In the genomic region with DNA sequence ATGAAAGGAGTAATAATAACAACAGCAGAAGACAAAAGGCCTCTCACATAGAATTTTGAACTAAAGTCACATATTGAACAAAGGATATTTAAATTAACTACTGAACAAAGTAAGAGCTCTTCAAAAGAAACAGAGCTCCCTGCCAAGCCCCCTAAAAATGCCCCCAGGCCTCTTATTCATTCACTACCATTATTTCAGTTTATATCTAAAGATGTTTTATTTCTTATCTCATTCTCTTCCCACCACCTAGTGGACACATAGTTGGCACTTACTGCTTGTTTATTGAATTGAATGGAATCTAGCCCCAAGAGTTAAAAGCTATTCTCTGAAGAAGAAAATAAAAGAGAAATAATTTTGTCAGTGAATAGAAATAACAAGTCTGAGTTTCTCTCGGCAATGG, we compare ENCODE assay signal across 11 cellular contexts. TPM values are rescaled to one million over a fixed set of nuclear protein-coding genes. Genes with fewer than 3 reads are reported as not detected.
A peak's percentile ranks its signal among the peaks of the same experiment; 100 is the strongest.
DNase-seq lines count a peak whose midpoint lies in the region; ATAC-seq, FAIRE-seq and TF ChIP-seq lines count a peak whose summit lies in the region.
"Had no signal": no experiment of that assay in that cellular context is flagged by ENCODE, and none has a peak within 500 bp of the region (broad histone marks: within the 10 kb centered on the region; RNA-seq: fewer than 3 reads in every experiment).

No MANE protein-coding gene starts in this region.

- peak; percentile 30 to 41; a peak in 3 of 5 replicates for TF ChIP-seq RAD21 in A549 (conservative IDR thresholded peaks at IDR 0.05 in 1 of 2, IDR thresholded peaks at IDR 0.05 in 1 of 2)

- peaks cover 50% of the 10 kb centered on the region for H3K4me1 ChIP-seq in A549

- no peak overlapping the region for H3K4me3 ChIP-seq in A549
- H3K4me3 ChIP-seq: SJSA1 had no signal

- peaks cover 6% of the 10 kb centered on the region for H3K36me3 Mint-ChIP-seq in activated T-helper 17 cell treated with anti-CD3 and anti-CD28 coated beads, Interleukin-2, amount 50 U/mL, for 72 hours (ENCODE audit: low read depth)

- POLR2A ChIA-PET in A549 (lab: Yijun Ruan, JAX) = interaction anchor here (0.6 kb wide), 2 partner anchors 193 to 226 kb away, joined by 3 read pairs; no protein-coding TSS in a partner anchor

- no peak overlapping the region for H3K4me3 Mint-ChIP-seq in activated T-helper 17 cell treated with anti-CD3 and anti-CD28 coated beads, Interleukin-2, amount 50 U/mL, for 72 hours

- ATAC-seq in A549 (0 out of 6 replicates have a peak, but pooled peaks of 1 of the 2 experiments have one; percentile 15), GM19467 (IDR thresholded peaks at IDR 0.05; ENCODE audit: unreplicated experiment) (no peak)
- no peak for ATAC-seq in activated T-helper 17 cell treated with anti-CD3 and anti-CD28 coated beads, Interleukin-2, amount 50 U/mL, for 72 hours (replicated peaks)

- no peaks in the 10 kb centered on the region for H3K9me3 Mint-ChIP-seq in activated T-helper 17 cell treated with anti-CD3 and anti-CD28 coated beads, Interleukin-2, amount 50 U/mL, for 72 hours

- peak overlapping the region; percentile 26 for H3K27ac Mint-ChIP-seq in activated T-helper 17 cell treated with anti-CD3 and anti-CD28 coated beads, Interleukin-2, amount 50 U/mL, for 72 hours

- no peak for TF ChIP-seq EP300 in A549 (IDR thresholded peaks at IDR 0.05)

- TF ChIP-seq CTCF in A549 (IDR thresholded peaks at IDR 0.05) (peak; percentile 42), GM10266 (IDR thresholded peaks at IDR 0.05; ENCODE audit: control insufficient read depth, insufficient read depth, low read depth, missing control alignments) (peak; percentile 13)

- DNase-seq in A549 (ENCODE audit: low read depth in 1 of 2, low spot score in 1 of 2) (no peak), GM10266 (ENCODE audit: extremely low spot score) (no peak), lung microvascular endothelial cell (ENCODE audit: low read depth in 2 of 2) (peak; percentile 40 to 41), NOMO-1 treated with dmso at 0.1 percent for 144 hours (lab: John Stamatoyannopoulos, UW; ENCODE audit: unreplicated experiment) (no peak), GM12891 (ENCODE audit: insufficient read length, low spot score) (no peak)
- DNase-seq in central memory CD4-positive, alpha-beta T cell = no peak
- DNase-seq: activated naive CD4-positive, alpha-beta T cell; GF-D8 had no signal

- H3K27ac ChIP-seq in A549 = no peak overlapping the region
- H3K27ac ChIP-seq: SJSA1 had no signal

- H3K4me1 Mint-ChIP-seq in activated T-helper 17 cell treated with anti-CD3 and anti-CD28 coated beads, Interleukin-2, amount 50 U/mL, for 72 hours = peaks cover 51% of the 10 kb centered on the region

- no peak overlapping the region for H3K4me2 ChIP-seq in A549

- no peak for TF ChIP-seq POLR2A in A549 (IDR thresholded peaks at IDR 0.05; ENCODE audit: low read length)
- no peak for TF ChIP-seq POLR2A in GM12891 (IDR thresholded peaks at IDR 0.05; ENCODE audit: low read depth, low read length)

- no peaks in the 10 kb centered on the region for H3K9me3 ChIP-seq in A549
- H3K9me3 ChIP-seq: SJSA1 had no signal

- CTCF ChIA-PET in A549 (lab: Yijun Ruan, JAX) = interaction anchor here (0.6 to 2.3 kb wide), 17 partner anchors 9 to 1194 kb away, joined by 3 to 17 read pairs (median 4); no protein-coding TSS in a partner anchor

- no peak for FAIRE-seq in A549 (lab: Jason Lieb, UNC)
- FAIRE-seq in GM12891 (lab: Jason Lieb, UNC) = no peak

- H3K27me3 Mint-ChIP-seq in activated T-helper 17 cell treated with anti-CD3 and anti-CD28 coated beads, Interleukin-2, amount 50 U/mL, for 72 hours = no peaks in the 10 kb centered on the region

- WGBS in A549 (ENCODE audit: missing lambda C conversion rate) = 88% methylated on average over 1 of the region's 1 CpG

TF ChIP-seq in A549, 52 proteins besides CTCF, POLR2A, EP300 and RAD21:
- TF ChIP-seq, protein P1, sequence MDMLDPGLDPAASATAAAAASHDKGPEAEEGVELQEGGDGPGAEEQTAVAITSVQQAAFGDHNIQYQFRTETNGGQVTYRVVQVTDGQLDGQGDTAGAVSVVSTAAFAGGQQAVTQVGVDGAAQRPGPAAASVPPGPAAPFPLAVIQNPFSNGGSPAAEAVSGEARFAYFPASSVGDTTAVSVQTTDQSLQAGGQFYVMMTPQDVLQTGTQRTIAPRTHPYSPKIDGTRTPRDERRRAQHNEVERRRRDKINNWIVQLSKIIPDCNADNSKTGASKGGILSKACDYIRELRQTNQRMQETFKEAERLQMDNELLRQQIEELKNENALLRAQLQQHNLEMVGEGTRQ (IDR thresholded peaks at IDR 0.05) = no peak
- TF ChIP-seq TFCP2L1 (CRISPR knock-in tag; IDR thresholded peaks at IDR 0.05) = no peak
- TF ChIP-seq SMC3 (IDR thresholded peaks at IDR 0.05) = peak; percentile 40

TF ChIP-seq in GM12891, 5 proteins besides CTCF, POLR2A, EP300 and RAD21:
- no peak for TF ChIP-seq SPI1 (IDR thresholded peaks at IDR 0.05; ENCODE audit: low read depth, low read length)
- TF ChIP-seq POU2F2 (IDR thresholded peaks at IDR 0.05; ENCODE audit: low read depth, low read length) = no peak
- no peak for TF ChIP-seq POLR2AphosphoS5 (IDR thresholded peaks at IDR 0.05; ENCODE audit: low read depth, low read length)
- TF ChIP-seq TAF1 (IDR thresholded peaks at IDR 0.05; ENCODE audit: low read depth, low read length) = no peak
- TF ChIP-seq PAX5 (IDR thresholded peaks at IDR 0.05; ENCODE audit: insufficient read depth, low read length, severe bottlenecking) = no peak

RNA-seq across cellular contexts. Expression of gene VCL, which starts 37.4 kb away (rescaled TPM):
- polyA plus RNA-seq in A549 (2011; rRNA removed) (101 and 112 TPM in 2 replicates), A549 (2017; fragmentation: RNase III; extraction: RNeasy Plus Mini Kit Qiagen cat#74134 plus additional on column Dnase treatment) (111 to 119 TPM (median 112 TPM) in 3 replicates)
- polyA plus RNA-seq in A549 (2012; cell fraction: cytosol; rRNA removed) = 42.5 and 49.4 TPM in 2 replicates
- 139 and 188 TPM in 2 replicates for polyA plus RNA-seq in A549 (2012; cell fraction: nucleus; rRNA removed)
- polyA minus RNA-seq in A549 (2011; rRNA and poly(A)+ RNA removed) = 89.4 and 90.1 TPM in 2 replicates
- total RNA-seq in activated T-helper 17 cell treated with anti-CD3 and anti-CD28 coated beads, Interleukin-2, amount 50 U/mL, for 72 hours = 10 to 100 TPM; 18.4 to 27.2 TPM
- total RNA-seq in lung microvascular endothelial cell = 41.7 and 53.0 TPM in 2 replicates
- 8.7 TPM for polyA plus RNA-seq in GM12891 (2012; ENCODE audit: low read depth, missing spikeins)

Comparison
In these comparisons a context has a peak if more than half of its experiments do, and no peak if none do; other contexts are left out.
1. DNase-seq: peak in lung microvascular endothelial cell (2 of 2); none in A549 (0 of 2), GM10266 (single experiment), NOMO-1 treated with dmso at 0.1 percent for 144 hours (single experiment), central memory CD4-positive, alpha-beta T cell (single experiment) and GM12891 (single experiment).